32 cellular contexts compared by ENCODE assay signal in the genomic region with DNA sequence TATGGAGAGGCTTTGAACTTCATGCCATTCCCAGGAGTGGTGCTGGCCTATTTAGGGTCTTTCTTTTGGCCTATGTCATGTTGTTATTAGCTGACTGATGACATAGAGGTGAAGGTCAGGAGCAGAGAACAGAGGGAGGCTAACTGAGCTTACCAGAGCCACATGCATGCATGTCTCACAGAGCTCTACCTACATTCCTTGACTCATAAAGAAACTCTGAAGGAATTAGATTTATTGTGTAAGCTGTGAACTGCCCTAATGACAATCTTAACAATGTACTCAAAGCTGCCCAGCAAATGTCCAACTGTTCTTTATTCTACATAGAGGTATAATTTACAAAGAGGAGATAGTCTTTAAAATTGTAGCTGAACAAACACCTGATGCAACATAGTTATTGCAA.
A peak's percentile ranks its signal among the peaks of the same experiment; 100 is the strongest.
DNase-seq lines count a peak whose midpoint lies in the region; ATAC-seq and TF ChIP-seq lines count a peak whose summit lies in the region.
"Had no signal": no experiment of that assay in that cellular context is flagged by ENCODE, and none has a peak within 500 bp of the region (broad histone marks: within the 10 kb centered on the region; RNA-seq: fewer than 3 reads in every experiment).

No MANE protein-coding gene starts in this region.

- H2BK5ac ChIP-seq in trophoblast cell (ENCODE audit: low read depth, low read length, poor library complexity), result no peak overlapping the region

- H3K4ac ChIP-seq in trophoblast cell (ENCODE audit: low read depth, low read length), result no peak overlapping the region

- no peak overlapping the region for H3K18ac ChIP-seq in trophoblast cell (ENCODE audit: low read length)

- peak overlapping the region; percentile 80; the same call in 1 of the 2 replicates for H3K27ac ChIP-seq in SJSA1
- no peak overlapping the region for H3K27ac ChIP-seq in trophoblast cell (ENCODE audit: low read depth, low read length)
- H3K27ac ChIP-seq: colonic mucosa, HL-60, pancreas, PC-9, testis had no signal

- H4K12ac ChIP-seq in trophoblast cell (ENCODE audit: low read depth, low read length), result no peak overlapping the region

- no peak overlapping the region for H3K14ac ChIP-seq in trophoblast cell (ENCODE audit: low read length)

- H2AFZ ChIP-seq in trophoblast cell (ENCODE audit: insufficient read depth, low read length, poor library complexity), result no peak overlapping the region
- H2AFZ ChIP-seq: PC-9 had no signal

- no peak for TF ChIP-seq CTCF in fibroblast of mammary gland (conservative IDR thresholded peaks at IDR 0.05; ENCODE audit: control insufficient read depth, insufficient read depth, low read depth, low read length)

- no peak overlapping the region for H3K9ac ChIP-seq in trophoblast cell (ENCODE audit: low read length)

- H3K27me3 ChIP-seq in SJSA1 (replicated peaks), result no peaks in the 10 kb centered on the region
- no peaks in the 10 kb centered on the region for H3K27me3 ChIP-seq in trophoblast cell (ENCODE audit: insufficient read depth, low read length)
- H3K27me3 ChIP-seq: colonic mucosa, pancreas, testis had no signal

- H4K91ac ChIP-seq in trophoblast cell (ENCODE audit: low read depth, low read length), result no peak overlapping the region

- no peak overlapping the region for H2AK5ac ChIP-seq in trophoblast cell (ENCODE audit: low read length)

- no peak overlapping the region for H3K23ac ChIP-seq in trophoblast cell (ENCODE audit: low read length)

- H3K4me1 ChIP-seq in SJSA1 (replicated peaks) (peaks cover 27% of the 10 kb centered on the region), trophoblast cell (ENCODE audit: control insufficient read depth in 1 of 2, insufficient read depth in 2 of 2, low read length in 2 of 2) (no peaks in the 10 kb centered on the region)
- H3K4me1 ChIP-seq: BE2C, colonic mucosa, pancreas had no signal

- no peaks in the 10 kb centered on the region for H3K9me3 ChIP-seq in SJSA1 (replicated peaks)
- no peaks in the 10 kb centered on the region for H3K9me3 ChIP-seq in trophoblast cell (ENCODE audit: insufficient read depth, low read depth, low read length)
- H3K9me3 ChIP-seq: BE2C, colonic mucosa, pancreas, testis had no signal

- no peaks in the 10 kb centered on the region for H3K36me3 ChIP-seq in SJSA1
- H3K36me3 ChIP-seq in trophoblast cell (ENCODE audit: control insufficient read depth in 1 of 2, insufficient read depth in 2 of 2, low read length in 2 of 2), result no peaks in the 10 kb centered on the region
- H3K36me3 ChIP-seq: BE2C, colonic mucosa, pancreas had no signal

- H2BK12ac ChIP-seq in trophoblast cell (ENCODE audit: low read length), result no peak overlapping the region

- no peak overlapping the region for H3K4me3 ChIP-seq in SJSA1
- no peak overlapping the region for H3K4me3 ChIP-seq in fibroblast of mammary gland (ENCODE audit: control insufficient read depth, low read depth, low read length)
- no peak overlapping the region for H3K4me3 ChIP-seq in trophoblast cell (ENCODE audit: low read depth, low read length)
- H3K4me3 ChIP-seq: colonic mucosa, pancreas, PC-9, smooth muscle cell, testis had no signal

- no peaks in the 10 kb centered on the region for H3K79me2 ChIP-seq in trophoblast cell (ENCODE audit: control insufficient read depth, insufficient read depth, low read length, poor library complexity)

- H3K79me1 ChIP-seq in trophoblast cell (ENCODE audit: low read length), result no peaks in the 10 kb centered on the region

- no peak for ATAC-seq in HG03025 (IDR thresholded peaks at IDR 0.05; ENCODE audit: low FRiP score, unreplicated experiment)
- ATAC-seq: activated CD8-positive, alpha-beta T cell treated with anti-CD3 and anti-CD28 coated beads, Interleukin-2, amount 10 ng/mL, durations not matched to agents 7 days and 5 days; activated T-helper 17 cell treated with anti-CD3 and anti-CD28 coated beads, Interleukin-2, amount 50 U/mL, for 72 hours; CD8-positive, alpha-beta T cell; esophagus mucosa; left ventricle myocardium superior; pancreas had no signal

- no peak overlapping the region for H4K8ac ChIP-seq in trophoblast cell (ENCODE audit: low read depth, low read length)

- H3K4me2 ChIP-seq in trophoblast cell (ENCODE audit: low read length), result no peak overlapping the region
- H3K4me2 ChIP-seq: PC-9, smooth muscle cell had no signal

- no peak overlapping the region for H2BK120ac ChIP-seq in trophoblast cell (ENCODE audit: insufficient read depth, low read length, poor library complexity)

- peak; percentile 48 for DNase-seq in EL
- no peak for DNase-seq in SJSA1 (ENCODE audit: low read depth in 1 of 2, low spot score in 2 of 2)
- peak; percentile 77 for DNase-seq in fibroblast of mammary gland (ENCODE audit: low read depth)
- peak; percentile 27 to 64 for DNase-seq in trophoblast cell
- DNase-seq in germinal center (ENCODE audit: low spot score), result no peak
- no peak for DNase-seq in DMS79 treated with DMSO at 0.1 percent for 48 hours (lab: John Stamatoyannopoulos, UW)
- DNase-seq: activated CD4-positive, alpha-beta T cell treated with anti-CD3 and anti-CD28 coated beads for 1 hour; activated CD8-positive, alpha-beta T cell treated with anti-CD3 and anti-CD28 coated beads, Interleukin-2, amount 10 ng/mL, durations not matched to agents 7 days and 5 days; activated naive CD4-positive, alpha-beta T cell treated with anti-CD3 and anti-CD28 coated beads, Interleukin-2, amount 10 ng/mL, durations not matched to agents 7 days and 5 days; amniotic stem cell; BE2C; CD8-positive, alpha-beta T cell; colonic mucosa; effector memory CD4-positive, alpha-beta T cell; glutamatergic neuron; KBM-7; left ventricle myocardium superior; MM.1S; NCI-H1105 treated with DMSO at 0.1 percent for 48 hours; NCI-H1930; NCI-H526 treated with DMSO at 0.1 percent for 48 hours; pancreas; PC-9; retina; SHP77; stimulated activated CD4-positive, alpha-beta T cell treated with anti-CD3 and anti-CD28 coated beads, Interleukin-2, amount 100 ng/mL, for 24 hours; testis had no signal

Comparison
In these comparisons a context has a peak if more than half of its experiments do, and no peak if none do; other contexts are left out.
1. DNase-seq: peak in EL (single experiment), fibroblast of mammary gland (single experiment) and trophoblast cell (2 of 2); none in SJSA1 (0 of 2), germinal center (single experiment) and DMS79 treated with DMSO at 0.1 percent for 48 hours (single experiment).